In the genomic region with DNA sequence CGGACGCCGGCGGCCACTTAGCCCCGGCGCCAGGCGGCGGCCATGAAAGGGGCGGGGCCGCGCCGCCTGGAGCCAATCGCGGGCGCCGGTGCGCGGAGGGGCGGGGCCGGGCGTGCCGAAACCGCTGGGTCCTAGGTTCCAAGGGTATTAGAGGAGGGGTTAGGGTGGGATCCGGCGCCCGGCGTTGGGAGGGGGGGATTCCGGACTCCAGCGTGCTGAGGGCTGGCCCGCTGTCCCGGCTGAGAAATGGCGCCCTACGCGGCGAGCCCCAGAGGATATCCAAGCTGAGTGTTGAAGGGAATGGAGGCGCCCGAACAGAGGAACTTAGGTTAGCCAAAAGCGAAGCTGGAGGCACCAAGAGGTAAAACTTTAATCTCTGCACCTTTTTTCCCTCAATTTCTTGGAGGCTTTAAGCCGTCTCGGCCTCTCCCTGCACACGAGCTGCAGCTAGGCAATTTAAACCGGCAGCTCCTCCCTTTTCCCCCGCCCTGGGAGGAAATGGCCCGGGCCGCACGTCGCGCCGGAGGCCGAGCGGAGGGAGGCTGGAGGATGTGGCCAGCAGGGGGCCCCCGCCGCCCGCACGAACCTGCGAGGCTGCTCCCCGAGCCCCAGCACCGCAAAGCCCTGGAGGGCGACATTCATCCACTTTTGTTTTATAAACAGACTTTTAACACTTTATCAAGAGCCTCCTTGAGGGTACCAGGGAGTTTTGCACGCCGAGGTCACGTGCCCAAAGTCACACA, we compare ENCODE assay signal across 8 cellular contexts. TPM values are rescaled to one million over a fixed set of nuclear protein-coding genes. Genes with fewer than 3 reads are reported as not detected.
DNase-seq lines count a peak whose midpoint lies in the region; ATAC-seq, FAIRE-seq and TF ChIP-seq lines count a peak whose summit lies in the region.

A gene with protein sequence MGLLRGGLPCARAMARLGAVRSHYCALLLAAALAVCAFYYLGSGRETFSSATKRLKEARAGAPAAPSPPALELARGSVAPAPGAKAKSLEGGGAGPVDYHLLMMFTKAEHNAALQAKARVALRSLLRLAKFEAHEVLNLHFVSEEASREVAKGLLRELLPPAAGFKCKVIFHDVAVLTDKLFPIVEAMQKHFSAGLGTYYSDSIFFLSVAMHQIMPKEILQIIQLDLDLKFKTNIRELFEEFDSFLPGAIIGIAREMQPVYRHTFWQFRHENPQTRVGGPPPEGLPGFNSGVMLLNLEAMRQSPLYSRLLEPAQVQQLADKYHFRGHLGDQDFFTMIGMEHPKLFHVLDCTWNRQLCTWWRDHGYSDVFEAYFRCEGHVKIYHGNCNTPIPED (minus strand): TSS at position 44 of the 743 bp plus-strand sequence. CDS start 101 bp downstream, outside the sequence.

- H3K27me3 ChIP-seq in adrenal gland = no peaks in the 10 kb centered on the region
- H3K27me3 ChIP-seq in heart left ventricle = no peaks in the 10 kb centered on the region

- FAIRE-seq in GM12891 (lab: Jason Lieb, UNC) = peak; percentile 91

- TF ChIP-seq POLR2A in GM12891 (IDR thresholded peaks at IDR 0.05; ENCODE audit: low read depth, low read length) = no peak
- peak in 1 of 2 donors; percentile 24 for TF ChIP-seq POLR2A in adrenal gland (IDR thresholded peaks at IDR 0.05)
- peak in 1 of 2 donors; percentile 52 for TF ChIP-seq POLR2A in heart left ventricle (IDR thresholded peaks at IDR 0.05)

- H3K4me3 Mint-ChIP-seq in type B pancreatic cell = peak within 1 kb of the TSS; percentile 94

- intact Hi-C loops in adrenal gland (cut with DNase I) = loop anchor here in 1 of 2 donors (2.0 kb wide), 1 partner anchor 256 kb away; no protein-coding TSS in a partner anchor
- intact Hi-C loops in heart left ventricle (cut with DNase I) = loop anchor here in 9 of 10 donors (1.0 to 10.0 kb wide), 5 partner anchors 171 to 252 kb away; a partner anchor contains a TSS
- intact Hi-C loops in posterior vena cava (cut with DNase I) = loop anchor here (2.0 to 10.0 kb wide), 3 partner anchors 244 to 334 kb away; no protein-coding TSS in a partner anchor

- peaks cover 24% of the 10 kb centered on the region for H3K4me1 Mint-ChIP-seq in type B pancreatic cell (ENCODE audit: unreplicated experiment)

- no peaks in the 10 kb centered on the region for H3K9me3 ChIP-seq in adrenal gland (replicated peaks in 1 of 3)
- H3K9me3 ChIP-seq in heart left ventricle = no peaks in the 10 kb centered on the region

- peaks cover 0 to 6% of the 10 kb centered on the region in 2 donors for H3K36me3 ChIP-seq in adrenal gland (replicated peaks in 1 of 2)
- H3K36me3 ChIP-seq in heart left ventricle = peaks cover 0 to 22% (median 3%) of the 10 kb centered on the region in 9 donors

- WGBS in adrenal gland, 4 donors = 0 to 1% (median 1%) methylated on average over 26 to 62 of the region's 62 CpGs
- 0 to 1% (median 1%) methylated on average over 33 to 62 of the region's 62 CpGs for WGBS in heart left ventricle, 4 donors

- peak; percentile 81 for DNase-seq in GM12891 (ENCODE audit: insufficient read length, low spot score)
- DNase-seq in NCI-H1417 treated with DMSO at 0.1 percent for 48 hours (lab: John Stamatoyannopoulos, UW) = peak; percentile 78
- DNase-seq in SW480 (ENCODE audit: low spot score) = peak; percentile 88
- DNase-seq in adrenal gland = peak; percentile 84 to 93 (median 89)
- DNase-seq in heart left ventricle = peak; percentile 90 to 95 (median 92)
- peak; percentile 97 for DNase-seq in posterior vena cava (ENCODE audit: low spot score)
- peak; percentile 94 for DNase-seq in type B pancreatic cell (ENCODE audit: extremely low spot score, unreplicated experiment)

- peak within 1 kb of the TSS; percentile 50 to 87 (median 71) for H3K27ac ChIP-seq in adrenal gland
- H3K27ac ChIP-seq in heart left ventricle = peak within 1 kb of the TSS; percentile 51 to 96 (median 90)

- peak within 1 kb of the TSS; percentile 85 for H3K27ac Mint-ChIP-seq in type B pancreatic cell

- TF ChIP-seq CTCF in adrenal gland (IDR thresholded peaks at IDR 0.05) (peak; percentile 88 to 97 (median 93)), heart left ventricle (IDR thresholded peaks at IDR 0.05) (peak; percentile 93 to 99 (median 96)), type B pancreatic cell (conservative IDR thresholded peaks at IDR 0.05) (peak; percentile 98)

- no peaks in the 10 kb centered on the region for H3K27me3 Mint-ChIP-seq in type B pancreatic cell

- H3K9me3 Mint-ChIP-seq in type B pancreatic cell = no peaks in the 10 kb centered on the region

- ATAC-seq in HG02840 (IDR thresholded peaks at IDR 0.05; ENCODE audit: low FRiP score, unreplicated experiment) = peak; percentile 77
- ATAC-seq in heart left ventricle = peak; percentile 92 to 98 (median 95)

- peaks cover 10% of the 10 kb centered on the region for H3K36me3 Mint-ChIP-seq in type B pancreatic cell

- H3K4me3 ChIP-seq in adrenal gland = peak within 1 kb of the TSS; percentile 57 to 81 (median 68)
- H3K4me3 ChIP-seq in heart left ventricle = peak within 1 kb of the TSS; percentile 61 to 98 (median 86)

- H3K4me1 ChIP-seq in adrenal gland (replicated peaks in 1 of 2) = peaks cover 9 to 22% of the 10 kb centered on the region in 2 donors
- H3K4me1 ChIP-seq in heart left ventricle = peaks cover 0 to 28% (median 16%) of the 10 kb centered on the region in 12 donors

TF ChIP-seq in GM12891, 5 proteins besides CTCF, POLR2A, EP300 and RAD21:
- TF ChIP-seq POU2F2 (IDR thresholded peaks at IDR 0.05; ENCODE audit: low read depth, low read length) (peak; percentile 66), PAX5 (IDR thresholded peaks at IDR 0.05; ENCODE audit: insufficient read depth, low read length, severe bottlenecking) (no peak)

RNA-seq across cellular contexts. Expression of the gene that starts here (rescaled TPM):
- 4.0 TPM for polyA plus RNA-seq in GM12891 (2012; ENCODE audit: low read depth, missing spikeins)
- total RNA-seq in adrenal gland = 10 to 100 TPM in 4 of 8 donors, 1 to 10 TPM in 4; 8.2 to 13.9 (median 9.8) TPM
- 1 to 10 TPM; 6.2 to 7.6 (median 7.4) TPM for polyA plus RNA-seq in adrenal gland
- total RNA-seq in heart left ventricle = 1 to 10 TPM; 2.1 to 8.6 (median 5.5) TPM
- polyA plus RNA-seq in heart left ventricle = 1 to 10 TPM; 1.9 to 4.8 TPM
- 10 to 100 TPM; 11.3 to 15.7 TPM for total RNA-seq in posterior vena cava
- 10.4 and 27.0 TPM in 2 replicates for total RNA-seq in type B pancreatic cell (ENCODE audit: low replicate concordance)

Comparison
In these comparisons a context has a peak if more than half of its experiments do, and no peak if none do; other contexts are left out.
1. Peak in every context shown above with its lines: DNase-seq, ATAC-seq, H3K4me3 ChIP-seq and H3K27ac ChIP-seq.